In genomic region chr4:37594095-37594494, GRCh38 we compare ENCODE assay signal across 19 cellular contexts.
A peak's percentile ranks its signal among the peaks of the same experiment; 100 is the strongest.
DNase-seq lines count a peak whose midpoint lies in the region; ATAC-seq, FAIRE-seq and TF ChIP-seq lines count a peak whose summit lies in the region.
"Had no signal": no experiment of that assay in that cellular context is flagged by ENCODE, and none has a peak within 500 bp of the region (broad histone marks: within the 10 kb centered on the region; RNA-seq: fewer than 3 reads in every experiment).

No MANE protein-coding gene starts in this region.

- no peaks in the 10 kb centered on the region for H3K27me3 ChIP-seq in bronchial epithelial cell (ENCODE audit: control insufficient read depth, insufficient read depth, low read length)

- peaks cover 10% of the 10 kb centered on the region for H3K4me1 ChIP-seq in mucosa of descending colon (ENCODE audit: low read depth)

- intact Hi-C loops in mucosa of descending colon (cut with DNase I, micrococcal nuclease) = no loop called here

- H3K36me3 ChIP-seq in bronchial epithelial cell (ENCODE audit: control insufficient read depth, insufficient read depth, low read length) (no peaks in the 10 kb centered on the region), mucosa of descending colon (ENCODE audit: low read depth) (no peaks in the 10 kb centered on the region)

- peak; percentile 12 for DNase-seq in NCI-H748 (lab: John Stamatoyannopoulos, UW; ENCODE audit: unreplicated experiment)
- DNase-seq in NCI-H748 treated with DMSO at 0.1 percent for 48 hours (lab: John Stamatoyannopoulos, UW) = no peak
- peak; percentile 58 to 84 for DNase-seq in NCI-H524 (lab: John Stamatoyannopoulos, UW)
- peak; percentile 25 for DNase-seq in bronchial epithelial cell (ENCODE audit: low read depth)
- no peak for DNase-seq in mucosa of descending colon
- DNase-seq in HK-2 (ENCODE audit: unreplicated experiment) = no peak
- DNase-seq in activated naive CD4-positive, alpha-beta T cell treated with anti-CD3 and anti-CD28 coated beads, Interleukin-2, amount 50 U/mL, for 16 hours = no peak
- DNase-seq: C1 segment of cervical spinal cord, Caco-2, DND-41, GF-D8, Kasumi-1, NCI-H2081, NCI-H226, NCI-H82, SK-N-SH had no signal

- peak; percentile 37 for ATAC-seq in mucosa of descending colon
- ATAC-seq in HG03457 (IDR thresholded peaks at IDR 0.05; ENCODE audit: unreplicated experiment) = no peak
- ATAC-seq: GM23338 had no signal

- TF ChIP-seq CTCF in bronchial epithelial cell (IDR thresholded peaks at IDR 0.05; ENCODE audit: insufficient read depth, low read length, severe bottlenecking) = peak; percentile 3
- TF ChIP-seq CTCF in mucosa of descending colon (IDR thresholded peaks at IDR 0.05) = no peak

- no peak for FAIRE-seq in bronchial epithelial cell (lab: Jason Lieb, UNC)
- FAIRE-seq: A204.1 had no signal

- H3K4me3 ChIP-seq in bronchial epithelial cell (ENCODE audit: low read depth, low read length) (no peak overlapping the region), mucosa of descending colon (no peak overlapping the region)
- H3K4me3 ChIP-seq: GM23338 had no signal

- no peaks in the 10 kb centered on the region for H3K9me3 ChIP-seq in mucosa of descending colon
- H3K9me3 ChIP-seq: Caco-2, SK-N-SH had no signal

Comparison
In these comparisons a context has a peak if more than half of its experiments do, and no peak if none do; other contexts are left out.
1. DNase-seq: peak in NCI-H748 (single experiment), NCI-H524 (2 of 2) and bronchial epithelial cell (single experiment); none in NCI-H748 treated with DMSO at 0.1 percent for 48 hours (single experiment), mucosa of descending colon (0 of 3), HK-2 (single experiment) and activated naive CD4-positive, alpha-beta T cell treated with anti-CD3 and anti-CD28 coated beads, Interleukin-2, amount 50 U/mL, for 16 hours (single experiment).